8 cellular contexts compared by ENCODE assay signal in genomic region chr10:91632671-91633550, GRCh38. TPM values are rescaled to one million over a fixed set of nuclear protein-coding genes. Genes with fewer than 3 reads are reported as not detected.
A peak's percentile ranks its signal among the peaks of the same experiment; 100 is the strongest.
DNase-seq lines count a peak whose midpoint lies in the region; ATAC-seq, FAIRE-seq and TF ChIP-seq lines count a peak whose summit lies in the region.

Gene PPP1R3C (minus strand): TSS chr10:91633071. CDS start chr10:91632969, 102 bp downstream.

- peaks cover 4 to 5% of the 10 kb centered on the region in 2 donors for H3K4me1 ChIP-seq in lung (ENCODE audit: control insufficient read depth in 2 of 2, insufficient read depth in 2 of 2, low read length in 2 of 2)

- H3K9me3 ChIP-seq in lung (ENCODE audit: control insufficient read depth in 2 of 2, insufficient read depth in 1 of 2, low read length in 1 of 2): no peaks in the 10 kb centered on the region

- TF ChIP-seq CTCF in endothelial cell (IDR thresholded peaks at IDR 0.05; ENCODE audit: unreplicated experiment) (no peak), lung (IDR thresholded peaks at IDR 0.05; ENCODE audit: control extremely low read depth, extremely low read depth) (no peak)

- peak; percentile 6 for DNase-seq in GM12891 (ENCODE audit: insufficient read length, low spot score)
- peak; percentile 76 for DNase-seq in NCI-H2196 (lab: John Stamatoyannopoulos, UW; ENCODE audit: unreplicated experiment)
- peak; percentile 4 for DNase-seq in activated CD8-positive, alpha-beta memory T cell treated with anti-CD3 and anti-CD28 coated beads, Interleukin-2, amount 50 U/mL, for 24 hours (ENCODE audit: extremely low read depth)
- peak; percentile 58 for DNase-seq in endothelial cell (ENCODE audit: low spot score)
- peak; percentile 85 for DNase-seq in lung (ENCODE audit: low spot score)
- DNase-seq in stimulated activated CD4-positive, alpha-beta T cell treated with anti-CD3 and anti-CD28 coated beads, TNF-alpha, amount 100 ng/mL, for 24 hours (ENCODE audit: low read depth in 3 of 3): peak in 2 of 3 experiments; percentile 20 to 61

- H3K9me3 Mint-ChIP-seq in endothelial cell (ENCODE audit: unreplicated experiment): no peaks in the 10 kb centered on the region

- H3K4me3 Mint-ChIP-seq in endothelial cell (ENCODE audit: unreplicated experiment): peak within 1 kb of the TSS; percentile 77

- H3K4me3 ChIP-seq in lung: peak within 1 kb of the TSS; percentile 26

- peak; percentile 77 for ATAC-seq in HG02840 (IDR thresholded peaks at IDR 0.05; ENCODE audit: low FRiP score, unreplicated experiment)
- peak; percentile 94 for ATAC-seq in lung (ENCODE audit: insufficient read depth, low FRiP score)
- ATAC-seq in GM19467 (IDR thresholded peaks at IDR 0.05; ENCODE audit: unreplicated experiment): no peak

- no peaks in the 10 kb centered on the region for H3K36me3 Mint-ChIP-seq in endothelial cell (ENCODE audit: low read depth, unreplicated experiment)

- no peak for FAIRE-seq in GM12891 (lab: Jason Lieb, UNC)

- H3K27ac ChIP-seq in lung (ENCODE audit: low read depth in 1 of 2, low read length in 1 of 2): peak within 1 kb of the TSS; percentile 74 to 86

- peaks cover 4% of the 10 kb centered on the region for H3K4me1 Mint-ChIP-seq in endothelial cell (ENCODE audit: unreplicated experiment)

- no peak within 1 kb of the TSS for H3K27ac Mint-ChIP-seq in endothelial cell (ENCODE audit: unreplicated experiment)

- 3% methylated on average over 60 to 61 of the region's 61 CpGs for WGBS in lung, 2 donors

- no peaks in the 10 kb centered on the region for H3K27me3 ChIP-seq in lung (ENCODE audit: control insufficient read depth, insufficient read depth)

- H3K36me3 ChIP-seq in lung (ENCODE audit: control insufficient read depth in 2 of 2, insufficient read depth in 2 of 2, low read length in 2 of 2): peaks cover 0 to 4% of the 10 kb centered on the region in 2 donors

- H3K27me3 Mint-ChIP-seq in endothelial cell (ENCODE audit: unreplicated experiment): no peaks in the 10 kb centered on the region

- no peak for TF ChIP-seq POLR2A in GM12891 (IDR thresholded peaks at IDR 0.05; ENCODE audit: low read depth, low read length)

TF ChIP-seq in GM12891, 5 proteins besides CTCF, POLR2A, EP300 and RAD21:
- no peak for TF ChIP-seq POLR2AphosphoS5 (IDR thresholded peaks at IDR 0.05; ENCODE audit: low read depth, low read length)
- no peak for TF ChIP-seq POU2F2 (IDR thresholded peaks at IDR 0.05; ENCODE audit: low read depth, low read length)
- TF ChIP-seq PAX5 (IDR thresholded peaks at IDR 0.05; ENCODE audit: insufficient read depth, low read length, severe bottlenecking): no peak
- no peak for TF ChIP-seq TAF1 (IDR thresholded peaks at IDR 0.05; ENCODE audit: low read depth, low read length)
- TF ChIP-seq SPI1 (IDR thresholded peaks at IDR 0.05; ENCODE audit: low read depth, low read length): no peak
TF ChIP-seq in GM12891: peak in this region for 0.

RNA-seq across cellular contexts. Expression of gene PPP1R3C, which starts in this region (rescaled TPM):
- polyA plus RNA-seq in GM12891 (2012; ENCODE audit: low read depth, missing spikeins): not detected
- total RNA-seq in endothelial cell (ENCODE audit: unreplicated experiment) (0.31 TPM), lung (10 to 100 TPM; 17.9 to 88.4 TPM)
- polyA plus RNA-seq in lung: 1 to 10 TPM; 2.2 to 5.6 TPM

Comparison
In these comparisons a context has a peak if more than half of its experiments do, and no peak if none do; other contexts are left out.
1. RNA of gene PPP1R3C (total RNA-seq): 17.9 to 88.4 TPM in lung; 0.31 TPM in endothelial cell (single experiment); every median in the first group is over 10 times any median in the second.
2. Peak in DNase-seq in endothelial cell; RNA of the gene not detected or under 1 TPM.
3. DNase-seq: peak in every context shown above with its lines; median percentile 85 in lung; 76 in NCI-H2196; 58 in endothelial cell; 40 in stimulated activated CD4-positive, alpha-beta T cell treated with anti-CD3 and anti-CD28 coated beads, TNF-alpha, amount 100 ng/mL, for 24 hours; 6 in GM12891; 4 in activated CD8-positive, alpha-beta memory T cell treated with anti-CD3 and anti-CD28 coated beads, Interleukin-2, amount 50 U/mL, for 24 hours.